ENCODE assay signal across 8 cellular contexts in genomic region chr5:126780165-126780827, GRCh38. TPM values are rescaled to one million over a fixed set of nuclear protein-coding genes. Genes with fewer than 3 reads are reported as not detected.
A peak's percentile ranks its signal among the peaks of the same experiment; 100 is the strongest.
DNase-seq lines count a peak whose midpoint lies in the region; ATAC-seq and TF ChIP-seq lines count a peak whose summit lies in the region.

No MANE protein-coding gene starts in this region.

- H3K4me2 ChIP-seq in parathyroid adenoma (ENCODE audit: low read length) = no peak overlapping the region

- H3K4me1 ChIP-seq in parathyroid adenoma = no peaks in the 10 kb centered on the region

- H3K4me3 ChIP-seq in H7 (ENCODE audit: insufficient read depth, low read depth, low read length) = no peak overlapping the region
- no peak overlapping the region for H3K4me3 ChIP-seq in fibroblast of pulmonary artery (replicated peaks; ENCODE audit: low read depth, low read length)
- H3K4me3 ChIP-seq in parathyroid adenoma (ENCODE audit: low read depth, low read length) = no peak overlapping the region

- peak overlapping the region; percentile 93 for H3K27ac Mint-ChIP-seq in CD4-positive, alpha-beta T cell

- H3K4me3 Mint-ChIP-seq in CD4-positive, alpha-beta T cell = peak overlapping the region; percentile 42

- H3K27ac ChIP-seq in CD4-positive, alpha-beta T cell (ENCODE audit: low read depth, low read length) = no peak overlapping the region
- no peak overlapping the region for H3K27ac ChIP-seq in parathyroid adenoma

- no peak overlapping the region for H3K9ac ChIP-seq in parathyroid adenoma

- H3K4me1 Mint-ChIP-seq in CD4-positive, alpha-beta T cell (ENCODE audit: low read depth) = peaks cover 33% of the 10 kb centered on the region

- DNase-seq in CD4-positive, alpha-beta T cell = peak in 9 of 10 experiments; percentile 17 to 48 (median 34)
- DNase-seq in H7 (peak; percentile 74), NCI-H748 treated with DMSO at 0.1 percent for 48 hours (lab: John Stamatoyannopoulos, UW) (peak; percentile 33), activated T-helper 1 cell treated with Interleukin-2 at 50 U/mL for 16 hours (ENCODE audit: low read depth) (peak; percentile 10), fibroblast of pulmonary artery (ENCODE audit: low read depth) (peak; percentile 84), DMS153 (lab: John Stamatoyannopoulos, UW) (no peak)

- no peaks in the 10 kb centered on the region for H3K27me3 ChIP-seq in CD4-positive, alpha-beta T cell (ENCODE audit: control insufficient read depth, insufficient read depth, low read length)
- H3K27me3 ChIP-seq in H7 (ENCODE audit: control insufficient read depth, insufficient read depth, low read length) (no peaks in the 10 kb centered on the region), parathyroid adenoma (ENCODE audit: control insufficient read depth, insufficient read depth, low read length) (no peaks in the 10 kb centered on the region)

- no peaks in the 10 kb centered on the region for H3K36me3 ChIP-seq in H7 (replicated peaks; ENCODE audit: control insufficient read depth, insufficient read depth, low read length)
- no peaks in the 10 kb centered on the region for H3K36me3 ChIP-seq in parathyroid adenoma (ENCODE audit: control insufficient read depth, insufficient read depth, low read length)

- H3K9me3 ChIP-seq in CD4-positive, alpha-beta T cell (ENCODE audit: control insufficient read depth, low read length) = no peaks in the 10 kb centered on the region
- no peaks in the 10 kb centered on the region for H3K9me3 ChIP-seq in parathyroid adenoma (ENCODE audit: control insufficient read depth, low read length)

- CTCF ChIA-PET in CD4-positive, alpha-beta T cell (lab: Charles Lee) = interaction anchor here (0.6 to 5.8 kb wide), 12 partner anchors 11 to 179 kb away, joined by 3 to 49 read pairs (median 4); partner anchors contain the start of gene PHAX

- POLR2A ChIA-PET in CD4-positive, alpha-beta T cell (lab: Charles Lee) = interaction anchor here (0.6 to 4.4 kb wide), 4 partner anchors 103 to 436 kb away, joined by 3 to 46 read pairs (median 4); no protein-coding TSS in a partner anchor

- no peak for ATAC-seq in CD4-positive, alpha-beta T cell (ENCODE audit: poor library complexity)
- no peak for ATAC-seq in HG02588 (IDR thresholded peaks at IDR 0.05; ENCODE audit: unreplicated experiment)

- H2AFZ ChIP-seq in parathyroid adenoma = no peak overlapping the region

- H3K9me3 Mint-ChIP-seq in CD4-positive, alpha-beta T cell = no peaks in the 10 kb centered on the region

- H3K36me3 Mint-ChIP-seq in CD4-positive, alpha-beta T cell (ENCODE audit: low read depth) = peaks cover 14% of the 10 kb centered on the region

- TF ChIP-seq CTCF in CD4-positive, alpha-beta T cell (IDR thresholded peaks at IDR 0.05) = peak; percentile 82
- TF ChIP-seq CTCF in fibroblast of pulmonary artery (IDR thresholded peaks at IDR 0.05; ENCODE audit: low read length, missing control alignments) = peak; percentile 68
- TF ChIP-seq CTCF in parathyroid adenoma (IDR thresholded peaks at IDR 0.05) = peak; percentile 70

- no peaks in the 10 kb centered on the region for H3K27me3 Mint-ChIP-seq in CD4-positive, alpha-beta T cell

- intact Hi-C loops in CD4-positive, alpha-beta T cell (cut with DNase I, micrococcal nuclease) = loop anchor here (1.0 to 10.0 kb wide), 8 partner anchors 32 to 435 kb away; partner anchors contain the start of genes MARCHF3 (in 1 of the 2) and PHAX (in 1 of the 2)

- peaks cover 6% of the 10 kb centered on the region for H3K79me2 ChIP-seq in parathyroid adenoma

RNA-seq across cellular contexts. Expression of gene LMNB1, which starts 3.4 kb away (rescaled TPM):
- 10 to 100 TPM; 30.6 to 31.1 TPM for total RNA-seq in CD4-positive, alpha-beta T cell
- 171 and 174 TPM in 2 replicates for total RNA-seq in H7 (2014; rRNA removed; shearing (Covaris generic))
